15 cellular contexts compared by ENCODE assay signal in the genomic region with DNA sequence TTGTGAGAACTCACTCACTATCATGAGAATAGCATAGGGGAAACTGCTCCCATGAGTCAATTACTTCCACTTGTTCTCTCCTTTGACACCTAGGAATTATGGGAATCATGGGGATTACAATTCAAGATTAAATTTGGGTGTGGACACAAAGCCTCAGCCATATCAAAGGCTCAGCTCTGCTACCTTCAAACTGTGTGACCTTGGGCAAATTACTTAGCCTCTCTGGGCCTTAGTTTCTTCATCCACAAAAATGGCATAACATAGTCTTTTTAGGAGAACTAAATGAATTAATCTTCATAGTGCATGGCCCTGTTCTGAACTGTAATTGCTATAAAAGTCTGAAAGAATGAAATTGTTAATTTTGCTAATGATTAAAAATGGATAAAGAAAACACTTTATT. TPM values are rescaled to one million over a fixed set of nuclear protein-coding genes. Genes with fewer than 3 reads are reported as not detected.
DNase-seq lines count a peak whose midpoint lies in the region; ATAC-seq and TF ChIP-seq lines count a peak whose summit lies in the region.
"Had no signal": no experiment of that assay in that cellular context is flagged by ENCODE, and none has a peak within 500 bp of the region (broad histone marks: within the 10 kb centered on the region; RNA-seq: fewer than 3 reads in every experiment).

No MANE protein-coding gene starts in this region.

- intact Hi-C loops in posterior vena cava (cut with DNase I), result no loop called here

- H3K4me3 Mint-ChIP-seq in endothelial cell (ENCODE audit: unreplicated experiment), result no peak overlapping the region
- H3K4me3 Mint-ChIP-seq: B cell; CD4-positive, alpha-beta T cell; CD8-positive, alpha-beta T cell had no signal

- peaks cover 5% of the 10 kb centered on the region for H3K27me3 Mint-ChIP-seq in endothelial cell (ENCODE audit: unreplicated experiment)

- H3K9me3 Mint-ChIP-seq in endothelial cell (ENCODE audit: unreplicated experiment), result no peaks in the 10 kb centered on the region
- H3K9me3 Mint-ChIP-seq: CD4-positive, alpha-beta T cell had no signal

- ATAC-seq in HG03045 (IDR thresholded peaks at IDR 0.05; ENCODE audit: unreplicated experiment), result no peak
- ATAC-seq: A549; CD8-positive, alpha-beta T cell had no signal

- DNase-seq in NCI-H82 (lab: John Stamatoyannopoulos, UW), result peak; percentile 37
- no peak for DNase-seq in NCI-H82 treated with DMSO at 0.1 percent for 48 hours (lab: John Stamatoyannopoulos, UW; ENCODE audit: unreplicated experiment)
- no peak for DNase-seq in endothelial cell (ENCODE audit: low spot score)
- DNase-seq in posterior vena cava (ENCODE audit: low spot score), result no peak
- DNase-seq: AML-193; Caco-2; CD4-positive, alpha-beta T cell; CD8-positive, alpha-beta T cell; DMS79 treated with DMSO at 0.1 percent for 48 hours; GF-D8 had no signal

- H3K4me1 Mint-ChIP-seq in endothelial cell (ENCODE audit: unreplicated experiment), result peaks cover 74% of the 10 kb centered on the region

- H3K27ac Mint-ChIP-seq in endothelial cell (ENCODE audit: unreplicated experiment), result peak overlapping the region; percentile 90
- H3K27ac Mint-ChIP-seq: B cell; CD4-positive, alpha-beta T cell; CD8-positive, alpha-beta T cell had no signal

- TF ChIP-seq CTCF in endothelial cell (IDR thresholded peaks at IDR 0.05; ENCODE audit: unreplicated experiment), result no peak

- H3K36me3 Mint-ChIP-seq in endothelial cell (ENCODE audit: low read depth, unreplicated experiment), result peaks cover 4% of the 10 kb centered on the region

RNA-seq across cellular contexts. Expression of gene CARTPT, which starts 18.3 kb away (rescaled TPM):
- 148 TPM for total RNA-seq in endothelial cell (ENCODE audit: unreplicated experiment)
- not detected for total RNA-seq in posterior vena cava
- total RNA-seq: A172; B cell; Caco-2; Calu3; CD4-positive, alpha-beta T cell; CD8-positive, alpha-beta T cell had no signal

Comparison
In these comparisons a context has a peak if more than half of its experiments do, and no peak if none do; other contexts are left out.
1. RNA of gene CARTPT, which starts 18.3 kb away (total RNA-seq): 148 TPM in endothelial cell (single experiment); not detected in posterior vena cava; every median in the first group is over 100 times any median in the second.